11 cellular contexts compared by ENCODE assay signal in the genomic region with DNA sequence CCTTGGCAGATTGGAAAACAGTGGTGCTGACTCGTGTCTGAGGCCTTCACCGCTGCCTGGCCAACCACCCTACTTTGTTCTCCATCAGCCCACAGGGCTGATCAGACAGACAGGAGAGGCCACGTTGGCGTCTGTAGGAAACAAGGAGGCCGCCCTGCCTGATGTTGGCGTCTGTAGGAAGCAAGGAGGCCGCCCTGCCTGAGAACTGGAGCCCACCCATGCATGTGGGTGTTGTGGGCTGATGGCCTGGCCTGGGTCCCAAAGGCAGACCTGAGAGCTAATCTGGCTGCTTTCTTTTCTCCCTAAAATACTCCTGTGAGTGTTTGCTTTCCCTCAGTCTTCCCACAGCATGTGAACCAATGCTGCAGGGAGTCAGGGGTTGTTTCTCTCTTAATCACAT.
"Had no signal": no experiment of that assay in that cellular context is flagged by ENCODE, and none has a peak within 500 bp of the region (broad histone marks: within the 10 kb centered on the region; RNA-seq: fewer than 3 reads in every experiment).

No MANE protein-coding gene starts in this region.

- H3K27me3 ChIP-seq: suprapubic skin, upper lobe of right lung had no signal

- H3K27me3 Mint-ChIP-seq: activated CD8-positive, alpha-beta memory T cell treated with anti-CD3 and anti-CD28 coated beads, Interleukin-2, amount 10 ng/mL, durations not matched to agents 7 days and 5 days had no signal

- H3K4me3 ChIP-seq: mucosa of descending colon, prostate gland, suprapubic skin, upper lobe of right lung had no signal

- H3K27ac Mint-ChIP-seq: activated CD8-positive, alpha-beta memory T cell treated with anti-CD3 and anti-CD28 coated beads, Interleukin-2, amount 10 ng/mL, durations not matched to agents 7 days and 5 days; natural killer cell had no signal

- H3K27ac ChIP-seq: prostate gland, suprapubic skin, upper lobe of right lung had no signal

- ATAC-seq: activated CD8-positive, alpha-beta memory T cell treated with anti-CD3 and anti-CD28 coated beads, Interleukin-2, amount 10 ng/mL, durations not matched to agents 7 days and 5 days; mucosa of descending colon; natural killer cell; sciatic nerve had no signal

- H3K9me3 ChIP-seq: mucosa of descending colon, prostate gland, suprapubic skin, upper lobe of right lung had no signal

- H3K9me3 Mint-ChIP-seq: natural killer cell had no signal

- H3K4me1 Mint-ChIP-seq: activated CD8-positive, alpha-beta memory T cell treated with anti-CD3 and anti-CD28 coated beads, Interleukin-2, amount 10 ng/mL, durations not matched to agents 7 days and 5 days had no signal

- DNase-seq: activated CD4-positive, alpha-beta T cell treated with anti-CD3 and anti-CD28 coated beads, Interleukin-2, amount 50 U/mL, for 4 hours; activated CD4-positive, CD25-positive, alpha-beta regulatory T cell treated with anti-CD3 and anti-CD28 coated beads, Interleukin-2, amount 50 U/mL, for 72 hours; activated CD8-positive, alpha-beta memory T cell treated with anti-CD3 and anti-CD28 coated beads, Interleukin-2, amount 10 ng/mL, durations not matched to agents 7 days and 5 days; mucosa of descending colon; natural killer cell; stimulated activated naive CD4-positive, alpha-beta T cell treated with Interleukin-2 at 50 U/mL for 16 hours; SW 1271; upper lobe of right lung had no signal

- H3K4me3 Mint-ChIP-seq: activated CD8-positive, alpha-beta memory T cell treated with anti-CD3 and anti-CD28 coated beads, Interleukin-2, amount 10 ng/mL, durations not matched to agents 7 days and 5 days; natural killer cell had no signal

- H3K4me1 ChIP-seq: prostate gland, suprapubic skin, upper lobe of right lung had no signal
